In genomic region chr19:31128291-31128690, GRCh38 we compare ENCODE assay signal across 13 cellular contexts.
"Had no signal": no experiment of that assay in that cellular context is flagged by ENCODE, and none has a peak within 500 bp of the region (broad histone marks: within the 10 kb centered on the region; RNA-seq: fewer than 3 reads in every experiment).

No MANE protein-coding gene starts in this region.

- H3K9me3 Mint-ChIP-seq: activated naive CD8-positive, alpha-beta T cell treated with anti-CD3 and anti-CD28 coated beads, Interleukin-2, amount 50 U/mL, for 24 hours; dendritic cell treated with granulocyte-macrophage colony-stimulating factor and Interleukin-4, amounts not matched to agents 40 ng/mL and 50 ng/mL, for 4 days; immature natural killer cell had no signal

- H3K4me3 ChIP-seq: lower lobe of right lung, tibial artery had no signal

- ATAC-seq: activated CD8-positive, alpha-beta T cell treated with anti-CD3 and anti-CD28 coated beads, Interleukin-2, amount 10 ng/mL, durations not matched to agents 7 days and 5 days; activated naive CD8-positive, alpha-beta T cell treated with anti-CD3 and anti-CD28 coated beads, Interleukin-2, amount 50 U/mL, for 24 hours; esophagus mucosa; lower lobe of right lung; naive thymus-derived CD8-positive, alpha-beta T cell had no signal

- H3K36me3 Mint-ChIP-seq: immature natural killer cell; naive thymus-derived CD8-positive, alpha-beta T cell had no signal

- H3K4me3 Mint-ChIP-seq: activated CD8-positive, alpha-beta T cell treated with anti-CD3 and anti-CD28 coated beads, Interleukin-2, amount 10 ng/mL, durations not matched to agents 7 days and 5 days; activated naive CD8-positive, alpha-beta T cell treated with anti-CD3 and anti-CD28 coated beads, Interleukin-2, amount 50 U/mL, for 24 hours; dendritic cell treated with granulocyte-macrophage colony-stimulating factor and Interleukin-4, amounts not matched to agents 40 ng/mL and 50 ng/mL, for 4 days; immature natural killer cell; naive thymus-derived CD8-positive, alpha-beta T cell had no signal

- H3K27ac Mint-ChIP-seq: activated CD8-positive, alpha-beta T cell treated with anti-CD3 and anti-CD28 coated beads, Interleukin-2, amount 10 ng/mL, durations not matched to agents 7 days and 5 days; activated naive CD8-positive, alpha-beta T cell treated with anti-CD3 and anti-CD28 coated beads, Interleukin-2, amount 50 U/mL, for 24 hours; dendritic cell treated with granulocyte-macrophage colony-stimulating factor and Interleukin-4, amounts not matched to agents 40 ng/mL and 50 ng/mL, for 4 days; immature natural killer cell; naive thymus-derived CD8-positive, alpha-beta T cell had no signal

- H3K27me3 ChIP-seq: tibial artery had no signal

- DNase-seq: activated CD4-positive, alpha-beta T cell treated with anti-CD3 and anti-CD28 coated beads for 4 hours; activated CD8-positive, alpha-beta T cell treated with anti-CD3 and anti-CD28 coated beads, Interleukin-2, amount 10 ng/mL, durations not matched to agents 7 days and 5 days; activated naive CD4-positive, alpha-beta T cell treated with Interleukin-2 at 50 U/mL for 16 hours; activated naive CD8-positive, alpha-beta T cell treated with anti-CD3 and anti-CD28 coated beads, Interleukin-2, amount 50 U/mL, for 24 hours; central memory CD4-positive, alpha-beta T cell; glutamatergic neuron; immature natural killer cell; lower lobe of right lung; naive thymus-derived CD8-positive, alpha-beta T cell; T-helper 9 cell; tibial artery had no signal

- H3K9me3 ChIP-seq: lower lobe of right lung, tibial artery had no signal

- H3K36me3 ChIP-seq: lower lobe of right lung, tibial artery had no signal

- H3K4me1 ChIP-seq: lower lobe of right lung, tibial artery had no signal

- H3K27ac ChIP-seq: lower lobe of right lung, tibial artery had no signal

- H3K4me1 Mint-ChIP-seq: immature natural killer cell; naive thymus-derived CD8-positive, alpha-beta T cell had no signal
